Comparison of ENCODE assay signal across 12 cellular contexts in genomic region chr14:22485178-22485577, GRCh38.
A peak's percentile ranks its signal among the peaks of the same experiment; 100 is the strongest.
DNase-seq lines count a peak whose midpoint lies in the region; ATAC-seq and TF ChIP-seq lines count a peak whose summit lies in the region.
"Had no signal": no experiment of that assay in that cellular context is flagged by ENCODE, and none has a peak within 500 bp of the region (broad histone marks: within the 10 kb centered on the region; RNA-seq: fewer than 3 reads in every experiment).

No MANE protein-coding gene starts in this region.

- ATAC-seq in heart left ventricle = no peak
- no peak for ATAC-seq in left ventricle myocardium superior
- ATAC-seq in HG03175 (IDR thresholded peaks at IDR 0.05; ENCODE audit: unreplicated experiment) = no peak
- no peak for ATAC-seq in HG03521 (IDR thresholded peaks at IDR 0.05; ENCODE audit: unreplicated experiment)

- H3K4me3 ChIP-seq in heart left ventricle = no peak overlapping the region
- no peak overlapping the region for H3K4me3 ChIP-seq in SJCRH30
- no peak overlapping the region for H3K4me3 ChIP-seq in effector memory CD4-positive, alpha-beta T cell (ENCODE audit: insufficient read depth, low read depth, low read length, poor library complexity, severe bottlenecking)
- H3K4me3 ChIP-seq in suprapubic skin = no peak overlapping the region
- H3K4me3 ChIP-seq: HAP-1, MG63, pancreas had no signal

- no peaks in the 10 kb centered on the region for H3K36me3 ChIP-seq in heart left ventricle
- H3K36me3 ChIP-seq in SJCRH30 = no peaks in the 10 kb centered on the region
- H3K36me3 ChIP-seq in effector memory CD4-positive, alpha-beta T cell (ENCODE audit: control insufficient read depth, insufficient read depth, low read length) = no peaks in the 10 kb centered on the region
- no peaks in the 10 kb centered on the region for H3K36me3 ChIP-seq in suprapubic skin
- H3K36me3 ChIP-seq: HAP-1, MG63, pancreas had no signal

- TF ChIP-seq POLR2A in heart left ventricle (IDR thresholded peaks at IDR 0.05) (no peak), suprapubic skin (IDR thresholded peaks at IDR 0.05) (no peak)

- H3K27me3 ChIP-seq in heart left ventricle (no peaks in the 10 kb centered on the region), SJCRH30 (no peaks in the 10 kb centered on the region), suprapubic skin (no peaks in the 10 kb centered on the region)
- H3K27me3 ChIP-seq in effector memory CD4-positive, alpha-beta T cell (replicated peaks; ENCODE audit: control insufficient read depth, insufficient read depth, low read length, poor library complexity, severe bottlenecking) = no peaks in the 10 kb centered on the region
- H3K27me3 ChIP-seq: pancreas had no signal

- DNase-seq in heart left ventricle = no peak
- no peak for DNase-seq in left ventricle myocardium superior
- peak in 1 of 2 experiments; percentile 45 for DNase-seq in SJCRH30
- DNase-seq in effector memory CD4-positive, alpha-beta T cell = no peak
- DNase-seq in suprapubic skin (ENCODE audit: low spot score in 2 of 2) = no peak
- DNase-seq in stimulated activated CD4-positive, alpha-beta T cell treated with anti-CD3 and anti-CD28 coated beads, Interleukin-4, amount 100 ng/mL, for 24 hours = no peak
- DNase-seq: cerebellar nuclear complex, MG63, pancreas had no signal

- 57 to 87% (median 78%) methylated on average over 1 of the region's 1 CpG for WGBS in heart left ventricle, 4 donors
- 91% methylated on average over 1 of the region's 1 CpG for WGBS in suprapubic skin

- intact Hi-C loops in heart left ventricle (cut with DNase I) (loop anchor here in 1 of 10 donors (5.0 kb wide), 1 partner anchor 62 kb away; no protein-coding TSS in a partner anchor), left ventricle myocardium superior (cut with micrococcal nuclease) (no loop called here)

- H3K9me3 ChIP-seq in heart left ventricle (no peaks in the 10 kb centered on the region), SJCRH30 (replicated peaks) (no peaks in the 10 kb centered on the region), suprapubic skin (no peaks in the 10 kb centered on the region)
- no peaks in the 10 kb centered on the region for H3K9me3 ChIP-seq in effector memory CD4-positive, alpha-beta T cell (ENCODE audit: control insufficient read depth, low read length)
- H3K9me3 ChIP-seq: HAP-1, MG63, pancreas had no signal

- peak overlapping the region in 10 of 12 donors; percentile 18 to 72 (median 56) for H3K27ac ChIP-seq in heart left ventricle
- H3K27ac ChIP-seq in SJCRH30 = peak overlapping the region; percentile 19; the same call in 1 of the 2 replicates
- H3K27ac ChIP-seq in effector memory CD4-positive, alpha-beta T cell (ENCODE audit: insufficient read depth, low read length, poor library complexity, severe bottlenecking) = peak overlapping the region; percentile 45
- peak overlapping the region; percentile 32 for H3K27ac ChIP-seq in suprapubic skin
- H3K27ac ChIP-seq: pancreas had no signal

- H3K4me1 ChIP-seq in heart left ventricle = peaks cover 11 to 87% (median 57%) of the 10 kb centered on the region in 12 donors
- peaks cover 97% of the 10 kb centered on the region for H3K4me1 ChIP-seq in SJCRH30
- H3K4me1 ChIP-seq in effector memory CD4-positive, alpha-beta T cell (ENCODE audit: control insufficient read depth, insufficient read depth, low read length, poor library complexity, severe bottlenecking) = no peaks in the 10 kb centered on the region
- peaks cover 69% of the 10 kb centered on the region for H3K4me1 ChIP-seq in suprapubic skin
- H3K4me1 ChIP-seq: pancreas had no signal

- TF ChIP-seq CTCF in heart left ventricle (IDR thresholded peaks at IDR 0.05) (no peak), suprapubic skin (IDR thresholded peaks at IDR 0.05) (no peak)

- TF ChIP-seq EP300 in suprapubic skin (IDR thresholded peaks at IDR 0.05) = no peak
